ENCODE assay signal across 28 cellular contexts in the genomic region with DNA sequence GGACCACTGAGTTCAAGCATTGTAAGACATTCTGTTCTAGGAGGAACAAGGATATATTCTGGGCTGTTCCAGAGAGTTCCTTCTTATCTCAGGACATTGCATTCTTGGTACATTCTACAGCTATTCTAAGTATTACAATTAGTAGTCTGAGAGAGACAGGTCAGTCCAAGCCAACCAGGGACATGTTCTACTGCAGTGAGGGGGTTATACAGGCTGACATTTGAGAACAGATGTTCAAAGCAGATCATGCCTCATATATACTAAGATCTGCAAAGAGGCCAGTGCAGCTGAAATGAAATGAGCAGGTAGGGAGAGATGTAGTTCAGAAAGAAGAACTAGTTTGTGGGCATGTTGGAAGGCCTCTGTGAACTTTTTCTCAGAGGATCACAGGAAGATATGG.
"Had no signal": no experiment of that assay in that cellular context is flagged by ENCODE, and none has a peak within 500 bp of the region (broad histone marks: within the 10 kb centered on the region; RNA-seq: fewer than 3 reads in every experiment).

No MANE protein-coding gene starts in this region.

- H3K36me3 ChIP-seq: colonic mucosa, esophagus squamous epithelium, gastroesophageal sphincter had no signal

- DNase-seq: activated CD4-positive, alpha-beta memory T cell treated with anti-CD3 and anti-CD28 coated beads for 36 hours; activated CD4-positive, alpha-beta T cell treated with anti-CD3 and anti-CD28 coated beads for 36 hours; activated CD4-positive, alpha-beta T cell treated with anti-CD3 and anti-CD28 coated beads, Interleukin-2, amount 10 ng/mL, durations not matched to agents 24 days and 14 days; activated CD4-positive, CD25-positive, alpha-beta regulatory T cell; activated CD4-positive, CD25-positive, alpha-beta regulatory T cell treated with anti-CD3 and anti-CD28 coated beads, Interleukin-2, amount 50 U/mL, for 72 hours; activated CD8-positive, alpha-beta memory T cell treated with anti-CD3 and anti-CD28 coated beads, Interleukin-2, amount 10 ng/mL, durations not matched to agents 7 days and 5 days; activated CD8-positive, alpha-beta memory T cell treated with anti-CD3 and anti-CD28 coated beads, Interleukin-2, amount 50 U/mL, for 4 hours; activated CD8-positive, alpha-beta T cell treated with anti-CD3 and anti-CD28 coated beads, Interleukin-2, amount 10 ng/mL, durations not matched to agents 7 days and 5 days; activated gamma-delta T cell; activated naive CD4-positive, alpha-beta T cell; activated naive CD4-positive, alpha-beta T cell treated with anti-CD3 and anti-CD28 coated beads, Interleukin-2, amount 10 ng/mL, durations not matched to agents 7 days and 5 days; activated naive CD8-positive, alpha-beta T cell treated with anti-CD3 and anti-CD28 coated beads, Interleukin-2, amount 10 ng/mL, durations not matched to agents 7 days and 5 days; activated T-cell treated with anti-CD3 and anti-CD28 coated beads, Interleukin-2, amount 50 U/mL, for 1 hour; activated T-cell treated with anti-CD3 and anti-CD28 coated beads, Interleukin-2, amount 50 U/mL, for 48 hours; amniotic stem cell; anterior cingulate cortex; body of pancreas; caudate nucleus; colonic mucosa; effector CD8-positive, alpha-beta T cell; esophagus squamous epithelium; foreskin melanocyte; T-helper 2 cell had no signal

- H3K27ac Mint-ChIP-seq: activated CD4-positive, alpha-beta memory T cell treated with anti-CD3 and anti-CD28 coated beads for 36 hours; activated CD4-positive, alpha-beta T cell treated with anti-CD3 and anti-CD28 coated beads for 36 hours; activated CD4-positive, alpha-beta T cell treated with anti-CD3 and anti-CD28 coated beads, Interleukin-2, amount 10 ng/mL, durations not matched to agents 24 days and 14 days; activated CD8-positive, alpha-beta memory T cell treated with anti-CD3 and anti-CD28 coated beads, Interleukin-2, amount 10 ng/mL, durations not matched to agents 7 days and 5 days; activated CD8-positive, alpha-beta T cell treated with anti-CD3 and anti-CD28 coated beads, Interleukin-2, amount 10 ng/mL, durations not matched to agents 7 days and 5 days; activated naive CD4-positive, alpha-beta T cell treated with anti-CD3 and anti-CD28 coated beads, Interleukin-2, amount 10 ng/mL, durations not matched to agents 7 days and 5 days; activated naive CD4-positive, alpha-beta T cell treated with anti-CD3 and anti-CD28 coated beads, Interleukin-2, amount 50 U/mL, for 72 hours; activated naive CD8-positive, alpha-beta T cell treated with anti-CD3 and anti-CD28 coated beads, Interleukin-2, amount 10 ng/mL, durations not matched to agents 7 days and 5 days; activated T-helper 1 cell treated with anti-CD3 and anti-CD28 coated beads, Interleukin-12 subunit alpha, Interleukin-12 subunit beta, Interleukin-2, Interleukin-4 antibody, amounts not matched to agents 30 ng/mL and 10 ng/mL and 1 ng/mL, durations not matched to agents 14 hours and 24 hours and 36 hours; activated T-helper 2 cell treated with anti-CD3 and anti-CD28 coated beads, Interferon-gamma antibody, Interleukin-2, Interleukin-4, amounts not matched to agents 10 μg/mL and 5 μg/mL and 100 μg/mL, durations not matched to agents 14 hours and 24 hours and 36 hours had no signal

- H3K36me3 Mint-ChIP-seq: activated CD4-positive, alpha-beta memory T cell treated with anti-CD3 and anti-CD28 coated beads for 36 hours; activated CD8-positive, alpha-beta memory T cell treated with anti-CD3 and anti-CD28 coated beads, Interleukin-2, amount 10 ng/mL, durations not matched to agents 7 days and 5 days; activated naive CD4-positive, alpha-beta T cell treated with anti-CD3 and anti-CD28 coated beads, Interleukin-2, amount 10 ng/mL, durations not matched to agents 7 days and 5 days; activated naive CD4-positive, alpha-beta T cell treated with anti-CD3 and anti-CD28 coated beads, Interleukin-2, amount 50 U/mL, for 72 hours; activated naive CD8-positive, alpha-beta T cell treated with anti-CD3 and anti-CD28 coated beads, Interleukin-2, amount 10 ng/mL, durations not matched to agents 7 days and 5 days had no signal

- ATAC-seq: activated CD4-positive, alpha-beta T cell treated with anti-CD3 and anti-CD28 coated beads for 36 hours; activated CD8-positive, alpha-beta memory T cell treated with anti-CD3 and anti-CD28 coated beads, Interleukin-2, amount 10 ng/mL, durations not matched to agents 7 days and 5 days; activated CD8-positive, alpha-beta T cell treated with anti-CD3 and anti-CD28 coated beads, Interleukin-2, amount 10 ng/mL, durations not matched to agents 7 days and 5 days; activated naive CD4-positive, alpha-beta T cell treated with anti-CD3 and anti-CD28 coated beads, Interleukin-2, amount 50 U/mL, for 72 hours; body of pancreas; gastroesophageal sphincter had no signal

- H3K9me3 ChIP-seq: body of pancreas, colonic mucosa had no signal

- H3K4me1 Mint-ChIP-seq: activated CD4-positive, alpha-beta T cell treated with anti-CD3 and anti-CD28 coated beads for 36 hours; activated CD4-positive, alpha-beta T cell treated with anti-CD3 and anti-CD28 coated beads, Interleukin-2, amount 10 ng/mL, durations not matched to agents 24 days and 14 days; activated CD8-positive, alpha-beta memory T cell treated with anti-CD3 and anti-CD28 coated beads, Interleukin-2, amount 10 ng/mL, durations not matched to agents 7 days and 5 days; activated naive CD4-positive, alpha-beta T cell treated with anti-CD3 and anti-CD28 coated beads, Interleukin-2, amount 10 ng/mL, durations not matched to agents 7 days and 5 days; activated naive CD8-positive, alpha-beta T cell treated with anti-CD3 and anti-CD28 coated beads, Interleukin-2, amount 10 ng/mL, durations not matched to agents 7 days and 5 days had no signal

- H3K9me3 Mint-ChIP-seq: activated T-helper 1 cell treated with anti-CD3 and anti-CD28 coated beads, Interleukin-12 subunit alpha, Interleukin-12 subunit beta, Interleukin-2, Interleukin-4 antibody, amounts not matched to agents 30 ng/mL and 10 ng/mL and 1 ng/mL, durations not matched to agents 14 hours and 24 hours and 36 hours had no signal

- H3K27me3 ChIP-seq: body of pancreas, colonic mucosa, esophagus squamous epithelium, gastroesophageal sphincter had no signal

- H3K27ac ChIP-seq: body of pancreas, colonic mucosa, epithelial cell of prostate, esophagus squamous epithelium, gastroesophageal sphincter had no signal

- H3K4me1 ChIP-seq: body of pancreas, colonic mucosa, esophagus squamous epithelium, gastroesophageal sphincter had no signal

- H3K4me3 ChIP-seq: body of pancreas, colonic mucosa, esophagus squamous epithelium, gastroesophageal sphincter had no signal

- H3K4me3 Mint-ChIP-seq: activated CD4-positive, alpha-beta memory T cell treated with anti-CD3 and anti-CD28 coated beads for 36 hours; activated CD4-positive, alpha-beta T cell treated with anti-CD3 and anti-CD28 coated beads for 36 hours; activated CD4-positive, alpha-beta T cell treated with anti-CD3 and anti-CD28 coated beads, Interleukin-2, amount 10 ng/mL, durations not matched to agents 24 days and 14 days; activated CD8-positive, alpha-beta memory T cell treated with anti-CD3 and anti-CD28 coated beads, Interleukin-2, amount 10 ng/mL, durations not matched to agents 7 days and 5 days; activated CD8-positive, alpha-beta T cell treated with anti-CD3 and anti-CD28 coated beads, Interleukin-2, amount 10 ng/mL, durations not matched to agents 7 days and 5 days; activated naive CD4-positive, alpha-beta T cell treated with anti-CD3 and anti-CD28 coated beads, Interleukin-2, amount 10 ng/mL, durations not matched to agents 7 days and 5 days; activated naive CD8-positive, alpha-beta T cell treated with anti-CD3 and anti-CD28 coated beads, Interleukin-2, amount 10 ng/mL, durations not matched to agents 7 days and 5 days; activated T-helper 1 cell treated with anti-CD3 and anti-CD28 coated beads, Interleukin-12 subunit alpha, Interleukin-12 subunit beta, Interleukin-2, Interleukin-4 antibody, amounts not matched to agents 30 ng/mL and 10 ng/mL and 1 ng/mL, durations not matched to agents 14 hours and 24 hours and 36 hours had no signal
